Comparison of ENCODE assay signal across 1 cellular context in the genomic region with DNA sequence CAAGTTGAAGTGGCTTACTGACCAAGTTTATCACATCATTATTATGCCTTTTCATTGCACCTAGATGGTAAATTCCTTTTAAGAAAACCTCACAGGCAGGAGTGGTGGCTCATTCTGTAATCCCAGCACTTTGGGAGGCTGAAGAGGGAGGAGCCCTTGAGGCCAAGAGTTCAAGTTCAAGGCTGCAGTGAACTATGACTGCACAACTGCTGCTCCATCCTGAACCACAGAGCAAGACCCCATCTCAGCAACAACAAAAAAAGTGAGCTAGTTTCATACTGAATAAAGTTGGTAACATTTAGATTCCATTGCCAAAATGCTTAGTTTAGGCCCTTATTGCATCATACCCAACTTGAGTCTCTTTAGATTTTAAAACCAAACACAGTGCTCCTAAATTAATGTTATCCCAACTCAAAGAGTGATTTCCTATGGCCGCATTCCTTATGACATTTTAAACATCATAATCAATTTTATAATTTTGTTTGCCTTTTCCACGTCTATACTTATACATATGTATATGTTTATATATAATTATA.
TF ChIP-seq lines count a peak whose summit lies in the region.

No MANE protein-coding gene starts in this region.

TF ChIP-seq in K562, 482 proteins besides CTCF, POLR2A, EP300 and RAD21:
- peak; percentile 69 for TF ChIP-seq CEBPB (tag; IDR thresholded peaks at IDR 0.05)
- TF ChIP-seq, protein P1, sequence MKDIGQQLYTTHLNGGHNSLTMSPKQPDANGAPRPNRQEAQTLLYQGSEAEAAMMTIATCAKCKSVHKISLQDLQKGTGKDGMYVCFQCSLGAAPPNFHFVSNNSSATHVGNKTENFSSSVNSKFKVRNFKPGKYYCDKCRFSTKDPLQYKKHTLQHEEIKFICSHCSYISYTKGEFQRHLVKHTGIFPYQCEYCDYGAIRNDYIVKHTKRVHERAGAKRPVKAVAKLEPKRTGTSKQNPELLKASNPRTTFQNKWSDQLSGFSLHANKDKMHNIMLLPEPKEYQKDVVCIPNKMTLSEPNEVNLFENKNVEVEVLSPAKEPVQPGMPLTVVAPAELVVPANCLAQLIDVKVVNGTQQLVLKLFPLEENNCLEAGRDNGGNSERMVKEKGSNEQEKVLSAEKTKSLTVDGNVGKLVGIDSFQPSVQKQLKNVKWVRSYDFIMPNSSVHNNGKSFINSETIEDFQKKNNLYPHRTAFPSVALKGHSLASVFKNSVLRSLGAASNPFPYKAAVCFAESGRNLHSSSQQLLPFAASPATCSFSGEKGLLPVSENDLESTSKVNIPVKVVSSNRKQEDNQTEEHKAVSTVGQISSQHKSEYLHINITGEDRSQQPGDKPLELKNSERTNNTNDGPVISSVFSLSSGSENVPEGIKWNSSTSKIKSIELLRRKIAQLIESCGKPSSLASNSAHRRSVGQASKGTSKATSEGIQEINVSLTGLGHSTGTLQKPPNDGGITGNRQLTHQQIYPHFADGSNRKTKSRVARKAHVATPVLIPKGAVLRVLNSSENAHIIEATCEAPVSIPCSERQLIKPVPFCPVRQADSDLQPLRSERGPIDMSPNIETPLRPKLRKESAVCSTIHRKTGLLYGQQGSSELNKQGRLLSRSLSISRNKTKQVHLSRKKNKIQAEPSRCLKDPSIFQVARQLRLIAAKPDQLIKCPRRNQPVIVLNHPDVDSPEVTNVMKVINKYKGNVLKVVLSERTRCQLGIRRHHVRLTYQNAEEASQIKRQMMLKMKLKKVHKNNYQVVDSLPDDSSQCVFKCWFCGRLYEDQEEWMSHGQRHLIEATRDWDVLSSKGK (CRISPR knock-in tag; IDR thresholded peaks at IDR 0.05), result no peak
- TF ChIP-seq, protein P2, sequence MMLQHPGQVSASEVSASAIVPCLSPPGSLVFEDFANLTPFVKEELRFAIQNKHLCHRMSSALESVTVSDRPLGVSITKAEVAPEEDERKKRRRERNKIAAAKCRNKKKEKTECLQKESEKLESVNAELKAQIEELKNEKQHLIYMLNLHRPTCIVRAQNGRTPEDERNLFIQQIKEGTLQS (IDR thresholded peaks at IDR 0.05), result peak; percentile 53; the same call in 1 of the 2 replicates
- TF ChIP-seq, protein P2 (CRISPR knock-in tag; conservative IDR thresholded peaks at IDR 0.05), result no peak
- TF ChIP-seq CEBPG (CRISPR knock-in tag; IDR thresholded peaks at IDR 0.05), result no peak
- TF ChIP-seq CEBPG (tag; conservative IDR thresholded peaks at IDR 0.05 in 1 of 2, IDR thresholded peaks at IDR 0.05 in 1 of 2), result peak; percentile 55 to 79
